Comparison of ENCODE assay signal across 9 cellular contexts in genomic region chr6:44263357-44264100, GRCh38. TPM values are rescaled to one million over a fixed set of nuclear protein-coding genes. Genes with fewer than 3 reads are reported as not detected.
DNase-seq lines count a peak whose midpoint lies in the region; ATAC-seq, FAIRE-seq and TF ChIP-seq lines count a peak whose summit lies in the region.
"Had no signal": no experiment of that assay in that cellular context is flagged by ENCODE, and none has a peak within 500 bp of the region (broad histone marks: within the 10 kb centered on the region; RNA-seq: fewer than 3 reads in every experiment).

No MANE protein-coding gene starts in this region.

- no peak overlapping the region for H2AFZ ChIP-seq in osteoblast (ENCODE audit: low read length)

- no peak for TF ChIP-seq CTCF in osteoblast (IDR thresholded peaks at IDR 0.05; ENCODE audit: extremely low read depth, low read depth, low read length)
- no peak for TF ChIP-seq CTCF in lower leg skin (IDR thresholded peaks at IDR 0.05)

- H3K27me3 Mint-ChIP-seq in activated CD4-positive, alpha-beta T cell treated with anti-CD3 and anti-CD28 coated beads, Interleukin-2, amount 10 ng/mL, durations not matched to agents 24 days and 14 days: peaks cover 3% of the 10 kb centered on the region

- H3K36me3 Mint-ChIP-seq in activated CD4-positive, alpha-beta T cell treated with anti-CD3 and anti-CD28 coated beads, Interleukin-2, amount 10 ng/mL, durations not matched to agents 24 days and 14 days (ENCODE audit: low read depth): peaks cover 44% of the 10 kb centered on the region

- H4K20me1 ChIP-seq in osteoblast (ENCODE audit: insufficient read depth, low read length): peaks cover 8% of the 10 kb centered on the region

- H3K27ac Mint-ChIP-seq in activated CD4-positive, alpha-beta T cell treated with anti-CD3 and anti-CD28 coated beads, Interleukin-2, amount 10 ng/mL, durations not matched to agents 24 days and 14 days: peak overlapping the region; percentile 97

- H3K4me3 ChIP-seq in endocrine pancreas (ENCODE audit: control insufficient read depth, insufficient read depth, low read length) (peak overlapping the region; percentile 4), osteoblast (ENCODE audit: insufficient read depth, low read length) (peak overlapping the region; percentile 90), lower leg skin (ENCODE audit: low read depth, poor library complexity, severe bottlenecking) (no peak overlapping the region)

- no peak for TF ChIP-seq POLR2A in lower leg skin (IDR thresholded peaks at IDR 0.05)

- H3K36me3 ChIP-seq in endocrine pancreas (ENCODE audit: control insufficient read depth, insufficient read depth, low read length) (no peaks in the 10 kb centered on the region), osteoblast (ENCODE audit: insufficient read depth, low read length) (peaks cover 10% of the 10 kb centered on the region)
- H3K36me3 ChIP-seq: cardiac muscle cell had no signal

- H3K9me3 ChIP-seq in endocrine pancreas (ENCODE audit: control insufficient read depth, low read length) (no peaks in the 10 kb centered on the region), osteoblast (ENCODE audit: low read depth, low read length) (no peaks in the 10 kb centered on the region)

- 40 to 47% methylated on average over 9 of the region's 9 CpGs for WGBS in lower leg skin, 2 donors

- DNase-seq in activated CD4-positive, alpha-beta T cell treated with anti-CD3 and anti-CD28 coated beads, Interleukin-2, amount 10 ng/mL, durations not matched to agents 24 days and 14 days: peak; percentile 83
- DNase-seq in activated CD4-positive, alpha-beta T cell treated with anti-CD3 and anti-CD28 coated beads for 48 hours: no peak
- peak; percentile 63 for DNase-seq in RCC 7860 (ENCODE audit: low spot score)
- peak; percentile 91 for DNase-seq in osteoblast (ENCODE audit: insufficient read length, low spot score, missing footprints)
- no peak for DNase-seq in SKM-1 treated with dmso at 0.1 percent for 144 hours (lab: John Stamatoyannopoulos, UW; ENCODE audit: unreplicated experiment)
- DNase-seq in lower leg skin (ENCODE audit: low spot score in 2 of 2): no peak
- no peak for DNase-seq in left lobe of liver (ENCODE audit: low spot score)

- H3K4me1 ChIP-seq in endocrine pancreas (ENCODE audit: control insufficient read depth, insufficient read depth, low read length): no peaks in the 10 kb centered on the region
- H3K4me1 ChIP-seq in osteoblast (ENCODE audit: insufficient read depth, low read length): peaks cover 15% of the 10 kb centered on the region

- no peaks in the 10 kb centered on the region for H3K9me3 Mint-ChIP-seq in activated CD4-positive, alpha-beta T cell treated with anti-CD3 and anti-CD28 coated beads, Interleukin-2, amount 10 ng/mL, durations not matched to agents 24 days and 14 days

- H3K9ac ChIP-seq in endocrine pancreas (ENCODE audit: control insufficient read depth, insufficient read depth, low read length): peak overlapping the region; percentile 47

- H3K4me2 ChIP-seq in osteoblast (ENCODE audit: insufficient read depth, low read length): peak overlapping the region; percentile 92

- H3K27ac ChIP-seq in osteoblast (ENCODE audit: low read depth, low read length): no peak overlapping the region
- H3K27ac ChIP-seq: cardiac muscle cell had no signal

- intact Hi-C loops in activated CD4-positive, alpha-beta T cell treated with anti-CD3 and anti-CD28 coated beads, Interleukin-2, amount 10 ng/mL, durations not matched to agents 24 days and 14 days (cut with micrococcal nuclease): loop anchor here (1.0 kb wide), 1 partner anchor 8 kb away; no protein-coding TSS in a partner anchor
- intact Hi-C loops in lower leg skin (cut with DNase I; ENCODE audit: low total_unique reads): no loop called here

- H3K4me1 Mint-ChIP-seq in activated CD4-positive, alpha-beta T cell treated with anti-CD3 and anti-CD28 coated beads, Interleukin-2, amount 10 ng/mL, durations not matched to agents 24 days and 14 days: peaks cover 52% of the 10 kb centered on the region

- no peak for FAIRE-seq in RCC 7860 (lab: Jason Lieb, UNC)

- no peak for ATAC-seq in left lobe of liver

- peaks cover 25% of the 10 kb centered on the region for H3K79me2 ChIP-seq in osteoblast (ENCODE audit: insufficient read depth, low read length)

- H3K27me3 ChIP-seq in endocrine pancreas (ENCODE audit: control insufficient read depth, insufficient read depth, low read length) (no peaks in the 10 kb centered on the region), osteoblast (ENCODE audit: insufficient read depth, low read length) (peaks cover 5% of the 10 kb centered on the region)

- peak overlapping the region; percentile 100 for H3K4me3 Mint-ChIP-seq in activated CD4-positive, alpha-beta T cell treated with anti-CD3 and anti-CD28 coated beads, Interleukin-2, amount 10 ng/mL, durations not matched to agents 24 days and 14 days

RNA-seq across cellular contexts. Expression of gene NFKBIE, which starts 1.8 kb away (rescaled TPM):
- total RNA-seq in activated CD4-positive, alpha-beta T cell treated with anti-CD3 and anti-CD28 coated beads, Interleukin-2, amount 10 ng/mL, durations not matched to agents 24 days and 14 days: 27.6 and 28.2 TPM in 2 replicates
- total RNA-seq in osteoblast (3.2 and 4.7 TPM in 2 replicates), lower leg skin (10 to 100 TPM; 10.8 to 21.1 (median 17.3) TPM), left lobe of liver (2.8 TPM)

RNA-seq across cellular contexts. Expression of gene SLC35B2, which starts 6.2 kb away (rescaled TPM):
- total RNA-seq in activated CD4-positive, alpha-beta T cell treated with anti-CD3 and anti-CD28 coated beads, Interleukin-2, amount 10 ng/mL, durations not matched to agents 24 days and 14 days: 25.3 and 28.0 TPM in 2 replicates
- total RNA-seq in osteoblast (86.0 and 94.1 TPM in 2 replicates), lower leg skin (10 to 100 TPM; 18.0 to 40.6 (median 32.6) TPM), left lobe of liver (18.4 TPM)

RNA-seq across cellular contexts. Expression of gene TMEM151B, which starts 6.7 kb away (rescaled TPM):
- total RNA-seq in activated CD4-positive, alpha-beta T cell treated with anti-CD3 and anti-CD28 coated beads, Interleukin-2, amount 10 ng/mL, durations not matched to agents 24 days and 14 days: 0.07 TPM in 1 of 2 replicates, not detected in the other
- total RNA-seq in osteoblast: not detected in 2 replicates
- under 1 TPM in 2 of 4 donors, not detected in 2; 0.10 to 0.42 TPM for total RNA-seq in lower leg skin
- not detected for total RNA-seq in left lobe of liver

RNA-seq across cellular contexts. Expression of gene HSP90AB1, which starts 16.6 kb away (rescaled TPM):
- 2,450 and 2,479 TPM in 2 replicates for total RNA-seq in activated CD4-positive, alpha-beta T cell treated with anti-CD3 and anti-CD28 coated beads, Interleukin-2, amount 10 ng/mL, durations not matched to agents 24 days and 14 days
- total RNA-seq in osteoblast: 676 and 702 TPM in 2 replicates
- 100 to 1,000 TPM; 505 to 604 (median 551) TPM for total RNA-seq in lower leg skin
- total RNA-seq in left lobe of liver: 187 TPM

RNA-seq across cellular contexts. Expression of gene SLC29A1, which starts 40.1 kb away (rescaled TPM):
- total RNA-seq in activated CD4-positive, alpha-beta T cell treated with anti-CD3 and anti-CD28 coated beads, Interleukin-2, amount 10 ng/mL, durations not matched to agents 24 days and 14 days: 139 and 144 TPM in 2 replicates
- total RNA-seq in osteoblast (8.0 and 10.0 TPM in 2 replicates), lower leg skin (10 to 100 TPM; 54.6 to 86.4 (median 82.5) TPM), left lobe of liver (37.5 TPM)

Comparison
In these comparisons a context has a peak if more than half of its experiments do, and no peak if none do; other contexts are left out.
1. DNase-seq: peak in activated CD4-positive, alpha-beta T cell treated with anti-CD3 and anti-CD28 coated beads, Interleukin-2, amount 10 ng/mL, durations not matched to agents 24 days and 14 days (single experiment), RCC 7860 (single experiment) and osteoblast (single experiment); none in activated CD4-positive, alpha-beta T cell treated with anti-CD3 and anti-CD28 coated beads for 48 hours (single experiment), SKM-1 treated with dmso at 0.1 percent for 144 hours (single experiment), lower leg skin (0 of 2) and left lobe of liver (single experiment).